In genomic region chr7:137949416-137950262, GRCh38 we compare ENCODE assay signal across 31 cellular contexts. TPM values are rescaled to one million over a fixed set of nuclear protein-coding genes. Genes with fewer than 3 reads are reported as not detected.
DNase-seq lines count a peak whose midpoint lies in the region; ATAC-seq, FAIRE-seq and TF ChIP-seq lines count a peak whose summit lies in the region.
"Had no signal": no experiment of that assay in that cellular context is flagged by ENCODE, and none has a peak within 500 bp of the region (broad histone marks: within the 10 kb centered on the region; RNA-seq: fewer than 3 reads in every experiment).

No MANE protein-coding gene starts in this region.

- H3K9me3 Mint-ChIP-seq in activated T-cell treated with anti-CD3 and anti-CD28 coated beads, Interleukin-2, amount 50 U/mL, for 24 hours, result no peaks in the 10 kb centered on the region
- H3K9me3 Mint-ChIP-seq: activated naive CD4-positive, alpha-beta T cell treated with anti-CD3 and anti-CD28 coated beads for 36 hours; activated T-helper 1 cell treated with anti-CD3 and anti-CD28 coated beads, Interleukin-12 subunit alpha, Interleukin-12 subunit beta, Interleukin-2, Interleukin-4 antibody, amounts not matched to agents 30 ng/mL and 10 ng/mL and 1 ng/mL, durations not matched to agents 14 hours and 24 hours and 36 hours; stimulated activated effector memory CD8-positive, alpha-beta T cell treated with anti-CD3 and anti-CD28 coated beads, Interleukin-12 subunit alpha, Interleukin-12 subunit beta, amount 100 ng/mL, for 72 hours had no signal

- no peak for TF ChIP-seq CTCF in Peyer's patch (IDR thresholded peaks at IDR 0.05)

- H3K27me3 ChIP-seq in Peyer's patch (no peaks in the 10 kb centered on the region), duodenal mucosa (ENCODE audit: control insufficient read depth in 1 of 2, insufficient read depth in 2 of 2, low read length in 2 of 2) (no peaks in the 10 kb centered on the region), small intestine (ENCODE audit: control insufficient read depth in 2 of 2, insufficient read depth in 2 of 2, low read length in 2 of 2) (no peaks in the 10 kb centered on the region)
- H3K27me3 ChIP-seq: BE2C, breast epithelium, colonic mucosa had no signal

- no peak for TF ChIP-seq POLR2A in Peyer's patch (IDR thresholded peaks at IDR 0.05)

- H3K4me1 ChIP-seq in Peyer's patch (peaks cover 0 to 66% (median 9%) of the 10 kb centered on the region in 4 donors), duodenal mucosa (ENCODE audit: control insufficient read depth in 1 of 2, insufficient read depth in 2 of 2, low read length in 2 of 2) (peaks cover 67 to 69% of the 10 kb centered on the region in 2 donors), small intestine (ENCODE audit: control insufficient read depth in 2 of 2, insufficient read depth in 1 of 2, low read depth in 1 of 2, low read length in 1 of 2) (peaks cover 24 to 26% of the 10 kb centered on the region in 2 donors)

- ATAC-seq in GM19328 (IDR thresholded peaks at IDR 0.05; ENCODE audit: unreplicated experiment), result no peak
- ATAC-seq: GM12878; stimulated activated effector memory CD8-positive, alpha-beta T cell treated with anti-CD3 and anti-CD28 coated beads, Interleukin-12 subunit alpha, Interleukin-12 subunit beta, amount 100 ng/mL, for 72 hours had no signal

- FAIRE-seq in small intestine (lab: Jason Lieb, UNC), result no peak
- FAIRE-seq: GM12878, keratinocyte, urothelium cell line had no signal

- H3K4me1 Mint-ChIP-seq in activated T-cell treated with anti-CD3 and anti-CD28 coated beads, Interleukin-2, amount 50 U/mL, for 24 hours (ENCODE audit: low read depth), result peaks cover 16% of the 10 kb centered on the region

- no peaks in the 10 kb centered on the region for H3K36me3 ChIP-seq in Peyer's patch
- no peaks in the 10 kb centered on the region for H3K36me3 ChIP-seq in duodenal mucosa (ENCODE audit: control insufficient read depth in 1 of 2, insufficient read depth in 2 of 2, low read length in 2 of 2)
- H3K36me3 ChIP-seq in small intestine (ENCODE audit: control insufficient read depth in 2 of 2, insufficient read depth in 2 of 2, low read length in 2 of 2), result no peaks in the 10 kb centered on the region
- H3K36me3 ChIP-seq: BE2C, breast epithelium, colonic mucosa had no signal

- H3K27me3 Mint-ChIP-seq in activated T-cell treated with anti-CD3 and anti-CD28 coated beads, Interleukin-2, amount 50 U/mL, for 24 hours, result no peaks in the 10 kb centered on the region
- H3K27me3 Mint-ChIP-seq: activated CD4-positive, alpha-beta memory T cell treated with anti-CD3 and anti-CD28 coated beads, Interleukin-2, amount 10 ng/mL, durations not matched to agents 7 days and 5 days had no signal

- H3K4me3 ChIP-seq in Peyer's patch, result no peak overlapping the region
- peak overlapping the region in 1 of 2 donors; percentile 6 for H3K4me3 ChIP-seq in duodenal mucosa (ENCODE audit: low read depth in 1 of 2, low read length in 2 of 2)
- no peak overlapping the region for H3K4me3 ChIP-seq in small intestine (ENCODE audit: low read depth in 1 of 2, low read length in 2 of 2)
- H3K4me3 ChIP-seq: breast epithelium, colonic mucosa, GM12878, psoas muscle had no signal

- H3K27ac ChIP-seq in Peyer's patch (peak overlapping the region in 3 of 4 donors; percentile 11 to 84 (median 79)), duodenal mucosa (ENCODE audit: low read depth, low read length) (peak overlapping the region; percentile 1), small intestine (ENCODE audit: low read depth in 1 of 2, low read length in 1 of 2) (peak overlapping the region; percentile 60 to 84)
- H3K27ac ChIP-seq: HL-60, psoas muscle had no signal

- H3K9me3 ChIP-seq in Peyer's patch (no peaks in the 10 kb centered on the region), duodenal mucosa (ENCODE audit: control insufficient read depth in 1 of 2, low read length in 2 of 2) (no peaks in the 10 kb centered on the region), small intestine (ENCODE audit: control insufficient read depth, low read depth) (no peaks in the 10 kb centered on the region)
- H3K9me3 ChIP-seq: BE2C, breast epithelium, colonic mucosa, psoas muscle had no signal

- peaks cover 3% of the 10 kb centered on the region for H3K36me3 Mint-ChIP-seq in activated T-cell treated with anti-CD3 and anti-CD28 coated beads, Interleukin-2, amount 50 U/mL, for 24 hours (ENCODE audit: low read depth)

- 34 to 65% (median 54%) methylated on average over 6 of the region's 6 CpGs for WGBS in small intestine, 3 donors

- no peak overlapping the region for H3K4me3 Mint-ChIP-seq in activated T-cell treated with anti-CD3 and anti-CD28 coated beads, Interleukin-2, amount 50 U/mL, for 24 hours
- H3K4me3 Mint-ChIP-seq: activated CD4-positive, alpha-beta memory T cell treated with anti-CD3 and anti-CD28 coated beads, Interleukin-2, amount 10 ng/mL, durations not matched to agents 7 days and 5 days; activated naive CD4-positive, alpha-beta T cell treated with anti-CD3 and anti-CD28 coated beads for 36 hours; activated T-helper 1 cell treated with anti-CD3 and anti-CD28 coated beads, Interleukin-12 subunit alpha, Interleukin-12 subunit beta, Interleukin-2, Interleukin-4 antibody, amounts not matched to agents 30 ng/mL and 10 ng/mL and 1 ng/mL, durations not matched to agents 14 hours and 24 hours and 36 hours; stimulated activated effector memory CD8-positive, alpha-beta T cell treated with anti-CD3 and anti-CD28 coated beads, Interleukin-12 subunit alpha, Interleukin-12 subunit beta, amount 100 ng/mL, for 72 hours had no signal

- DNase-seq in COLO829 (ENCODE audit: low spot score) (peak; percentile 93), Peyer's patch (peak in 1 of 3 donors; percentile 71), small intestine (peak; percentile 88), cerebellum (ENCODE audit: low spot score) (no peak)
- no peak for DNase-seq in activated T-cell treated with anti-CD3 and anti-CD28 coated beads, Interleukin-2, amount 50 U/mL, for 24 hours
- DNase-seq: activated CD4-positive, alpha-beta memory T cell treated with anti-CD3 and anti-CD28 coated beads, Interleukin-2, amount 10 ng/mL, durations not matched to agents 7 days and 5 days; activated CD8-positive, alpha-beta memory T cell treated with anti-CD3 and anti-CD28 coated beads, Interleukin-2, amount 50 U/mL, for 4 hours; activated naive CD4-positive, alpha-beta T cell treated with anti-CD3 and anti-CD28 coated beads for 36 hours; amygdala; BE2C; colonic mucosa; DMS153; effector CD8-positive, alpha-beta T cell; erythroblast; glutamatergic neuron; H7; NCI-H1436; NCI-H2081 treated with DMSO at 0.1 percent for 48 hours; NCI-H2227 treated with DMSO at 0.1 percent for 48 hours; NCI-H69; PC-3; psoas muscle had no signal

- no peak overlapping the region for H3K9ac ChIP-seq in duodenal mucosa (ENCODE audit: low read depth in 1 of 2, low read length in 2 of 2)

- no peak overlapping the region for H3K27ac Mint-ChIP-seq in activated T-cell treated with anti-CD3 and anti-CD28 coated beads, Interleukin-2, amount 50 U/mL, for 24 hours
- H3K27ac Mint-ChIP-seq: activated CD4-positive, alpha-beta memory T cell treated with anti-CD3 and anti-CD28 coated beads, Interleukin-2, amount 10 ng/mL, durations not matched to agents 7 days and 5 days; activated naive CD4-positive, alpha-beta T cell treated with anti-CD3 and anti-CD28 coated beads for 36 hours; activated T-helper 1 cell treated with anti-CD3 and anti-CD28 coated beads, Interleukin-12 subunit alpha, Interleukin-12 subunit beta, Interleukin-2, Interleukin-4 antibody, amounts not matched to agents 30 ng/mL and 10 ng/mL and 1 ng/mL, durations not matched to agents 14 hours and 24 hours and 36 hours; stimulated activated effector memory CD8-positive, alpha-beta T cell treated with anti-CD3 and anti-CD28 coated beads, Interleukin-12 subunit alpha, Interleukin-12 subunit beta, amount 100 ng/mL, for 72 hours had no signal

RNA-seq across cellular contexts. Expression of gene CREB3L2, which starts 52.2 kb away (rescaled TPM):
- 10 to 100 TPM; 20.6 to 42.7 (median 33.6) TPM for total RNA-seq in Peyer's patch
- polyA plus RNA-seq in small intestine, result 10 to 100 TPM in 2 of 3 donors, 1 to 10 TPM in 1; 8.9 to 11.7 (median 11.0) TPM
- total RNA-seq in cerebellum, result 6.6 TPM

Comparison
In these comparisons a context has a peak if more than half of its experiments do, and no peak if none do; other contexts are left out.
1. DNase-seq: peak in COLO829 (single experiment) and small intestine (single experiment); none in cerebellum (single experiment) and activated T-cell treated with anti-CD3 and anti-CD28 coated beads, Interleukin-2, amount 50 U/mL, for 24 hours (single experiment).
2. H3K27ac ChIP-seq: peak in every context shown above with its lines; median percentile 79 in Peyer's patch; 72 in small intestine; 1 in duodenal mucosa.